In the genomic region with DNA sequence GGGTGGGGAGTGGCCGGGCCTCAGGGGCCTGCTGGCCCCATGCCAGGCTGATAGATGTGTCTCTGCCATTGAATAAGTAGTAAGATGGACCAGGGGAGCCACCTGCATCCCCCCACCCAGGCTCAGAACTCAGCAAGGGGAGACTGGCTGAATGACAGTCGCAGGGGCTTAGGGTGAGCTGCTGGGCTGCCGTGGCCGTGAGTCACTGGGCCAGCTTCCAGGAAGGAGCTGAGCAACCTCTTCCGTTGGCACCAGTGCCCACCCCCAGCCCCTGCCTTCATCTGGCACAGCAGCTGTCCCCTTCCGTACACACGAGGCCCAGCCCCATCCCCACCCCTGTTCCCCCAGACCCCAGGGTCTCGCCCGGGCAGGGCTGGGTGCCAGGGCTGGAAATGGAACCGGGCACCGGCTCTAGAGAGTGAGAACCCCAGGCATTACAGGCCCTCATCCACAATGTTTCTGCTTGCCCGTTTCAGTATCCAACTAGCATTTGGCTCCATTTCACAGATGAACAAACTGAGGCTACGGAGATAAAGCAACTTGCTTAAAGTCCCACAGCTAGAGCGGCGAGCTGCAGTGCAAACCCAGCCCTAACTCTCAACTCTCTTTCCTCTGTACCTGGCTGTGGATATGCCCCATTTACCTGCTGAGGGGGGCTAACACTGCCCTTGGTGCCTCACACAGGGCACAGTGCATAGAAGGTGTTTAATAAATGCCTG, we compare ENCODE assay signal across 12 cellular contexts. TPM values are rescaled to one million over a fixed set of nuclear protein-coding genes. Genes with fewer than 3 reads are reported as not detected.
DNase-seq lines count a peak whose midpoint lies in the region; TF ChIP-seq lines count a peak whose summit lies in the region.
"Had no signal": no experiment of that assay in that cellular context is flagged by ENCODE, and none has a peak within 500 bp of the region (broad histone marks: within the 10 kb centered on the region; RNA-seq: fewer than 3 reads in every experiment).

No MANE protein-coding gene starts in this region.

- BruUV-seq in A673 (replicated peaks; lab: Mats Ljungman, UMichigan): no TSS peak

- no peak overlapping the region for H3K4me3 Mint-ChIP-seq in HFFc6
- H3K4me3 Mint-ChIP-seq in activated CD4-positive, alpha-beta memory T cell treated with anti-CD3 and anti-CD28 coated beads for 36 hours: no peak overlapping the region

- H3K36me3 Mint-ChIP-seq in HFFc6 (ENCODE audit: low read depth): no peaks in the 10 kb centered on the region
- no peaks in the 10 kb centered on the region for H3K36me3 Mint-ChIP-seq in activated CD4-positive, alpha-beta memory T cell treated with anti-CD3 and anti-CD28 coated beads for 36 hours

- POLR2A ChIA-PET in A673 (lab: Charles Lee; ENCODE audit: low non-redundant PET): no interaction called here
- POLR2A ChIA-PET in activated CD4-positive, alpha-beta memory T cell treated with anti-CD3 and anti-CD28 coated beads for 36 hours (lab: Charles Lee): no interaction called here

- H3K27ac Mint-ChIP-seq in HFFc6: no peak overlapping the region
- H3K27ac Mint-ChIP-seq in activated CD4-positive, alpha-beta memory T cell treated with anti-CD3 and anti-CD28 coated beads for 36 hours: no peak overlapping the region

- no peaks in the 10 kb centered on the region for H3K9me3 Mint-ChIP-seq in HFFc6
- no peaks in the 10 kb centered on the region for H3K9me3 Mint-ChIP-seq in activated CD4-positive, alpha-beta memory T cell treated with anti-CD3 and anti-CD28 coated beads for 36 hours

- 39 to 79% (median 58%) methylated on average over 7 to 15 of the region's 15 CpGs for WGBS in adrenal gland, 4 donors

- DNase-seq in A673 (ENCODE audit: low spot score) (peak; percentile 26), HFFc6 (peak; percentile 63), adrenal gland (peak; percentile 74 to 93 (median 80)), glomerular visceral epithelial cell (ENCODE audit: extremely low spot score) (peak; percentile 75), NCI-H524 treated with DMSO at 0.1 percent for 48 hours (lab: John Stamatoyannopoulos, UW) (no peak), RPMI8226 (no peak), SK-N-DZ (ENCODE audit: low spot score) (no peak)
- DNase-seq in activated CD4-positive, alpha-beta memory T cell treated with anti-CD3 and anti-CD28 coated beads for 36 hours: no peak
- DNase-seq: NCI-H2029 had no signal

- H3K4me3 ChIP-seq in A673 (ENCODE audit: low read depth, low read length, poor library complexity, severe bottlenecking) (no peak overlapping the region), adrenal gland (no peak overlapping the region)
- H3K4me3 ChIP-seq: BLaER1 treated with 17β-estradiol and CSF1 and Interleukin-3, amounts not matched to agents 10 nM and 100 nM; cardiac muscle cell had no signal

- H3K4me1 ChIP-seq in A673 (ENCODE audit: insufficient read depth, low read length, poor library complexity, severe bottlenecking): no peaks in the 10 kb centered on the region
- peaks cover 0 to 7% of the 10 kb centered on the region in 2 donors for H3K4me1 ChIP-seq in adrenal gland (replicated peaks in 1 of 2)
- H3K4me1 ChIP-seq: parathyroid adenoma had no signal

- CTCF ChIA-PET in A673 (lab: Charles Lee): interaction anchor here (0.6 kb wide), 1 partner anchor 147 kb away, joined by 3 read pairs; no protein-coding TSS in a partner anchor
- CTCF ChIA-PET in activated CD4-positive, alpha-beta memory T cell treated with anti-CD3 and anti-CD28 coated beads for 36 hours (lab: Charles Lee): interaction anchor here (0.6 to 4.3 kb wide), 7 partner anchors 9 to 509 kb away, joined by 3 to 30 read pairs (median 3); no protein-coding TSS in a partner anchor

- intact Hi-C loops in A673 (cut with micrococcal nuclease; ENCODE audit: unreplicated experiment): loop anchor here (2.0 to 10.0 kb wide), 2 partner anchors 142 to 284 kb away; no protein-coding TSS in a partner anchor
- intact Hi-C loops in adrenal gland (cut with DNase I): loop anchor here (10.0 kb wide), 1 partner anchor 282 kb away; no protein-coding TSS in a partner anchor
- intact Hi-C loops in activated CD4-positive, alpha-beta memory T cell treated with anti-CD3 and anti-CD28 coated beads for 36 hours (cut with micrococcal nuclease): loop anchor here (1.0 kb wide), 1 partner anchor 144 kb away; no protein-coding TSS in a partner anchor

- TF ChIP-seq POLR2A in adrenal gland (IDR thresholded peaks at IDR 0.05): no peak

- no peaks in the 10 kb centered on the region for H3K36me3 ChIP-seq in A673 (ENCODE audit: insufficient read depth, low read length, poor library complexity, severe bottlenecking)
- H3K36me3 ChIP-seq in adrenal gland (replicated peaks in 1 of 2): no peaks in the 10 kb centered on the region
- H3K36me3 ChIP-seq: BLaER1 treated with 17β-estradiol and CSF1 and Interleukin-3, amounts not matched to agents 10 nM and 100 nM; cardiac muscle cell had no signal

- H3K27me3 ChIP-seq in A673 (replicated peaks; ENCODE audit: insufficient read depth, low read depth, low read length, poor library complexity) (no peaks in the 10 kb centered on the region), adrenal gland (no peaks in the 10 kb centered on the region)

- H3K27ac ChIP-seq in A673 (ENCODE audit: low read depth, low read length, poor library complexity, severe bottlenecking) (no peak overlapping the region), adrenal gland (peak overlapping the region in 2 of 5 donors; percentile 35 to 45)
- H3K27ac ChIP-seq: BLaER1 treated with 17β-estradiol and CSF1 and Interleukin-3, amounts not matched to agents 10 nM and 100 nM; cardiac muscle cell; parathyroid adenoma had no signal

- H3K9me3 ChIP-seq in A673 (ENCODE audit: low read depth, low read length, poor library complexity, severe bottlenecking) (no peaks in the 10 kb centered on the region), adrenal gland (replicated peaks in 1 of 3) (no peaks in the 10 kb centered on the region)
- H3K9me3 ChIP-seq: BLaER1 treated with 17β-estradiol and CSF1 and Interleukin-3, amounts not matched to agents 10 nM and 100 nM had no signal

- TF ChIP-seq CTCF in A673 (conservative IDR thresholded peaks at IDR 0.05; ENCODE audit: low read depth, low read length) (no peak), HFFc6 (IDR thresholded peaks at IDR 0.05) (no peak), adrenal gland (IDR thresholded peaks at IDR 0.05) (no peak)

- peaks cover 12% of the 10 kb centered on the region; the same call in 1 of the 2 replicates for H3K4me1 Mint-ChIP-seq in HFFc6 (ENCODE audit: low read depth)
- H3K4me1 Mint-ChIP-seq in activated CD4-positive, alpha-beta memory T cell treated with anti-CD3 and anti-CD28 coated beads for 36 hours (ENCODE audit: low read depth): no peaks in the 10 kb centered on the region

- H3K27me3 Mint-ChIP-seq in HFFc6 (ENCODE audit: insufficient read depth): peaks cover 5% of the 10 kb centered on the region
- H3K27me3 Mint-ChIP-seq in activated CD4-positive, alpha-beta memory T cell treated with anti-CD3 and anti-CD28 coated beads for 36 hours: no peaks in the 10 kb centered on the region

RNA-seq across cellular contexts. Expression of a gene that starts 10.2 kb away (rescaled TPM):
- not detected in 2 replicates for total RNA-seq in A673 (2021)
- not detected for total RNA-seq in HFFc6 (2021; fragmentation: NEBNext Ultra II Directional; extraction: Animal tissue kit (Norgen Biotek cat#: 25700))
- 10 to 100 TPM in 1 of 8 donors, 1 to 10 TPM in 7; 2.3 to 39.6 (median 5.9) TPM for total RNA-seq in adrenal gland
- 10 to 100 TPM in 1 of 3 donors, 1 to 10 TPM in 2; 5.7 to 13.6 (median 8.1) TPM for polyA plus RNA-seq in adrenal gland
- not detected for total RNA-seq in activated CD4-positive, alpha-beta memory T cell treated with anti-CD3 and anti-CD28 coated beads for 36 hours
- not detected in 2 replicates for polyA plus RNA-seq in SK-N-DZ (2014; cell fraction: cytosol; rRNA removed)
- not detected in 2 replicates for polyA plus RNA-seq in SK-N-DZ (2014; cell fraction: nucleus; rRNA removed)
- total RNA-seq: cardiac muscle cell had no signal
- polyA plus RNA-seq: cardiac muscle cell had no signal

Comparison
In these comparisons a context has a peak if more than half of its experiments do, and no peak if none do; other contexts are left out.
1. DNase-seq: peak in A673 (single experiment), HFFc6 (single experiment), adrenal gland (7 of 7) and glomerular visceral epithelial cell (single experiment); none in NCI-H524 treated with DMSO at 0.1 percent for 48 hours (single experiment), activated CD4-positive, alpha-beta memory T cell treated with anti-CD3 and anti-CD28 coated beads for 36 hours (single experiment), RPMI8226 (single experiment) and SK-N-DZ (single experiment).